10 cellular contexts compared by ENCODE assay signal in the genomic region with DNA sequence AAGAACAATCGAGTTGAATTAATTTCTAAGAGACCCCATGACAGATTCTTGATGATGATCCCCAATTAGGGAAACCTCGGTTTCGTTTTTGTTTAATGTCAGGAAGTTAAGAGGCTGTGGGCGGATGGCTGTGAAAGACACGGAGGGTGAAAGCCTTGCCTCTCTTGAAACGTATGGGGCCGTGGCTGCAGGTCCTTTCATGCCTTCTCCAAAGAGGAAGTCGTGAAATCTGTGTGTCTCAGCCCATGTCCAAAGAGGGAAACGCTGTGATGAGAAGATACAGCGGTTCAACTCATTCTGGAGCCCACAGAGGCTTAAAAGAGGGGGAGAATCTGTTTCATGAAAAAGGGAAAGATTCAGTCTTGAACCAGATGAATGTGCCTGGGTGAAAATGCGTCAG. TPM values are rescaled to one million over a fixed set of nuclear protein-coding genes. Genes with fewer than 3 reads are reported as not detected.
DNase-seq lines count a peak whose midpoint lies in the region; ATAC-seq and TF ChIP-seq lines count a peak whose summit lies in the region.
"Had no signal": no experiment of that assay in that cellular context is flagged by ENCODE, and none has a peak within 500 bp of the region (broad histone marks: within the 10 kb centered on the region; RNA-seq: fewer than 3 reads in every experiment).

No MANE protein-coding gene starts in this region.

- no peaks in the 10 kb centered on the region for H3K27me3 Mint-ChIP-seq in CD4-positive, alpha-beta T cell

- no peak for TF ChIP-seq POLR2A in esophagus squamous epithelium (IDR thresholded peaks at IDR 0.05)

- H3K4me3 Mint-ChIP-seq in CD4-positive, alpha-beta T cell, result peak overlapping the region; percentile 80

- H3K27me3 ChIP-seq in CD4-positive, alpha-beta T cell (ENCODE audit: control insufficient read depth, insufficient read depth, low read length), result no peaks in the 10 kb centered on the region
- H3K27me3 ChIP-seq in esophagus squamous epithelium (no peaks in the 10 kb centered on the region), thymus (ENCODE audit: control insufficient read depth, insufficient read depth) (no peaks in the 10 kb centered on the region), mesendoderm (ENCODE audit: insufficient read depth, low read length, poor library complexity) (no peaks in the 10 kb centered on the region)

- intact Hi-C loops in CD4-positive, alpha-beta T cell (cut with DNase I, micrococcal nuclease), result loop anchor here in 1 of 2 experiments (10.0 kb wide), 1 partner anchor 50 kb away; the partner anchor contains the start of gene CARD11
- intact Hi-C loops in esophagus squamous epithelium (cut with DNase I), result no loop called here

- H4K5ac ChIP-seq in mesendoderm (ENCODE audit: low read length), result no peak overlapping the region

- H3K9ac ChIP-seq in mesendoderm (ENCODE audit: low read length), result no peak overlapping the region

- H3K4me2 ChIP-seq in mesendoderm (ENCODE audit: low read length), result no peak overlapping the region

- TF ChIP-seq CTCF in CD4-positive, alpha-beta T cell (IDR thresholded peaks at IDR 0.05), result no peak
- no peak for TF ChIP-seq CTCF in esophagus squamous epithelium (IDR thresholded peaks at IDR 0.05)

- H3K4me1 Mint-ChIP-seq in CD4-positive, alpha-beta T cell (ENCODE audit: low read depth), result peaks cover 72% of the 10 kb centered on the region

- H3K23ac ChIP-seq in mesendoderm (ENCODE audit: low read length), result no peak overlapping the region

- CTCF ChIA-PET in CD4-positive, alpha-beta T cell (lab: Charles Lee), result interaction anchor here (1.1 kb wide), 1 partner anchor 59 kb away, joined by 3 read pairs; no protein-coding TSS in a partner anchor

- 32 to 42% methylated on average over 11 of the region's 11 CpGs for WGBS in esophagus squamous epithelium, 2 donors
- WGBS in thymus, result 5% methylated on average over 11 of the region's 11 CpGs
- no CpG with 5 or more reads among the region's 11 CpGs for WGBS in mesendoderm (ENCODE audit: extremely low coverage, insufficient coverage, low lambda C conversion rate)

- no peaks in the 10 kb centered on the region for H3K79me1 ChIP-seq in mesendoderm (ENCODE audit: low read length)

- DNase-seq in CD4-positive, alpha-beta T cell, result peak; percentile 18 to 63 (median 33)
- DNase-seq in T-helper 22 cell (ENCODE audit: low read depth) (peak; percentile 25), esophagus squamous epithelium (lab: John Stamatoyannopoulos, UW) (no peak), mesendoderm (no peak), iPS-NIHi7 (ENCODE audit: extremely low spot score) (no peak)

- H3K56ac ChIP-seq in mesendoderm (ENCODE audit: low read length), result no peak overlapping the region

- no peak overlapping the region for H3K18ac ChIP-seq in mesendoderm (ENCODE audit: low read length)

- H3K27ac ChIP-seq in CD4-positive, alpha-beta T cell (ENCODE audit: low read depth, low read length), result peak overlapping the region; percentile 74
- peak overlapping the region; percentile 22 to 66 (median 48) for H3K27ac ChIP-seq in esophagus squamous epithelium
- H3K27ac ChIP-seq in thymus (ENCODE audit: low read depth), result peak overlapping the region; percentile 70
- no peak overlapping the region for H3K27ac ChIP-seq in mesendoderm (ENCODE audit: low read depth, low read length)

- no peaks in the 10 kb centered on the region for H3K36me3 ChIP-seq in esophagus squamous epithelium
- H3K36me3 ChIP-seq in thymus (ENCODE audit: control insufficient read depth, insufficient read depth), result no peaks in the 10 kb centered on the region
- H3K36me3 ChIP-seq in mesendoderm (ENCODE audit: control insufficient read depth, insufficient read depth, low read length), result no peaks in the 10 kb centered on the region

- no peaks in the 10 kb centered on the region for H3K9me3 ChIP-seq in CD4-positive, alpha-beta T cell (ENCODE audit: control insufficient read depth, low read length)
- H3K9me3 ChIP-seq in esophagus squamous epithelium, result no peaks in the 10 kb centered on the region
- no peaks in the 10 kb centered on the region for H3K9me3 ChIP-seq in thymus (ENCODE audit: control insufficient read depth)

- H3K27ac Mint-ChIP-seq in CD4-positive, alpha-beta T cell, result peak overlapping the region; percentile 97

- H3K36me3 Mint-ChIP-seq in CD4-positive, alpha-beta T cell (ENCODE audit: low read depth), result peaks cover 4% of the 10 kb centered on the region

- H3K4me1 ChIP-seq in esophagus squamous epithelium, result peaks cover 0 to 9% (median 0%) of the 10 kb centered on the region in 3 donors
- H3K4me1 ChIP-seq in thymus (ENCODE audit: control insufficient read depth, insufficient read depth, low read length), result peaks cover 7% of the 10 kb centered on the region
- no peaks in the 10 kb centered on the region for H3K4me1 ChIP-seq in mesendoderm (ENCODE audit: control insufficient read depth, low read depth, low read length)

- H2AK5ac ChIP-seq in mesendoderm (ENCODE audit: low read length), result no peak overlapping the region

- H2BK5ac ChIP-seq in mesendoderm (ENCODE audit: low read length), result no peak overlapping the region

- H3K4me3 ChIP-seq in esophagus squamous epithelium (no peak overlapping the region), thymus (ENCODE audit: low read length) (peak overlapping the region; percentile 36), mesendoderm (ENCODE audit: low read length) (no peak overlapping the region)

- peak; percentile 64 for ATAC-seq in CD4-positive, alpha-beta T cell (ENCODE audit: poor library complexity)
- ATAC-seq in HG02678 (IDR thresholded peaks at IDR 0.05; ENCODE audit: unreplicated experiment), result peak; percentile 56
- no peak for ATAC-seq in GM19023 (IDR thresholded peaks at IDR 0.05; ENCODE audit: unreplicated experiment)

- POLR2A ChIA-PET in CD4-positive, alpha-beta T cell (lab: Charles Lee), result interaction anchor here (0.7 to 4.1 kb wide), 8 partner anchors 11 to 223 kb away, joined by 3 to 33 read pairs (median 4); no protein-coding TSS in a partner anchor

- no peaks in the 10 kb centered on the region for H3K9me3 Mint-ChIP-seq in CD4-positive, alpha-beta T cell

- H4K8ac ChIP-seq in mesendoderm (ENCODE audit: low read depth, low read length), result no peak overlapping the region

- no peak overlapping the region for H3K4ac ChIP-seq in mesendoderm (ENCODE audit: low read depth, low read length)

- H2BK15ac ChIP-seq in mesendoderm (replicated peaks; ENCODE audit: low read depth), result no peak overlapping the region

- no peak overlapping the region for H2BK120ac ChIP-seq in mesendoderm (ENCODE audit: low read depth, low read length)

- H3K79me2 ChIP-seq in mesendoderm (ENCODE audit: control insufficient read depth, insufficient read depth, low read length), result no peaks in the 10 kb centered on the region

RNA-seq across cellular contexts. Expression of gene CARD11, which starts 51.4 kb away (rescaled TPM):
- total RNA-seq in CD4-positive, alpha-beta T cell, result 100 to 1,000 TPM; 118 to 122 TPM
- 1 to 10 TPM in 3 of 4 donors, under 1 TPM in 1; 0.92 to 2.6 (median 1.6) TPM for total RNA-seq in esophagus squamous epithelium
- 19.4 TPM for polyA plus RNA-seq in thymus
- 22.1 TPM for polyA plus RNA-seq in mesendoderm (2013, experiment 1 of 2)
- 23.6 TPM for polyA plus RNA-seq in mesendoderm (2013, experiment 2 of 2)
- total RNA-seq: fibroblast of villous mesenchyme, SK-MEL-5 had no signal

Comparison
In these comparisons a context has a peak if more than half of its experiments do, and no peak if none do; other contexts are left out.
1. DNase-seq: peak in CD4-positive, alpha-beta T cell (10 of 10) and T-helper 22 cell (single experiment); none in esophagus squamous epithelium (single experiment), mesendoderm (single experiment) and iPS-NIHi7 (single experiment).
2. RNA of gene CARD11, which starts 51.4 kb away (total RNA-seq): 118 to 122 TPM in CD4-positive, alpha-beta T cell; 0.92 to 2.6 TPM in esophagus squamous epithelium; every median in the first group is over 10 times any median in the second.